Comparison of ENCODE assay signal across 24 cellular contexts in genomic region chr2:220931491-220931890, GRCh38.
"Had no signal": no experiment of that assay in that cellular context is flagged by ENCODE, and none has a peak within 500 bp of the region (broad histone marks: within the 10 kb centered on the region; RNA-seq: fewer than 3 reads in every experiment).

No MANE protein-coding gene starts in this region.

- H3K36me3 Mint-ChIP-seq: activated naive CD8-positive, alpha-beta T cell had no signal

- H3K4me3 Mint-ChIP-seq: activated CD4-positive, alpha-beta memory T cell treated with anti-CD3 and anti-CD28 coated beads for 36 hours; activated CD4-positive, alpha-beta T cell treated with anti-CD3 and anti-CD28 coated beads, Interleukin-2, amount 10 ng/mL, durations not matched to agents 7 days and 5 days; activated naive CD4-positive, alpha-beta T cell treated with anti-CD3 and anti-CD28 coated beads for 36 hours; activated naive CD8-positive, alpha-beta T cell; activated T-helper 17 cell treated with anti-CD3 and anti-CD28 coated beads, Interleukin-2, amount 50 U/mL, for 72 hours; T-helper 1 cell treated with Interleukin-12 subunit alpha and Interleukin-12 subunit beta and Interleukin-4 antibody, amounts not matched to agents 30 μg/mL and 1 μg/mL, for 36 hours had no signal

- ATAC-seq: activated T-helper 17 cell treated with anti-CD3 and anti-CD28 coated beads, Interleukin-2, amount 50 U/mL, for 72 hours had no signal

- DNase-seq: activated CD4-positive, alpha-beta memory T cell treated with anti-CD3 and anti-CD28 coated beads for 36 hours; activated CD4-positive, alpha-beta T cell treated with anti-CD3 and anti-CD28 coated beads, Interleukin-2, amount 10 ng/mL, durations not matched to agents 7 days and 5 days; activated CD4-positive, CD25-positive, alpha-beta regulatory T cell; activated CD8-positive, alpha-beta memory T cell treated with anti-CD3 and anti-CD28 coated beads for 24 hours; activated gamma-delta T cell; activated naive CD4-positive, alpha-beta T cell treated with anti-CD3 and anti-CD28 coated beads for 36 hours; activated T-cell treated with anti-CD3 and anti-CD28 coated beads, Interleukin-2, amount 50 U/mL, for 48 hours; brain microvascular endothelial cell; NCI-H1092 treated with DMSO at 0.1 percent for 48 hours; NCI-H1417 treated with DMSO at 0.1 percent for 48 hours; NCI-H1694 treated with DMSO at 0.1 percent for 48 hours; NCI-H2029 treated with DMSO at 0.1 percent for 48 hours; NCI-H345; NCI-H510A; NCI-H526 treated with DMSO at 0.1 percent for 48 hours; NCI-H82; NK-92 treated with Interleukin-12 subunit alpha and Interleukin-12 subunit beta, amount 100 ng/mL, for 24 hours; Peyer's patch; Right ventricle myocardium superior; SJCRH30; SK-N-SH had no signal

- H3K27me3 Mint-ChIP-seq: activated CD4-positive, alpha-beta T cell treated with anti-CD3 and anti-CD28 coated beads, Interleukin-2, amount 10 ng/mL, durations not matched to agents 7 days and 5 days; activated naive CD8-positive, alpha-beta T cell had no signal

- H3K27ac Mint-ChIP-seq: activated CD4-positive, alpha-beta memory T cell treated with anti-CD3 and anti-CD28 coated beads for 36 hours; activated CD4-positive, alpha-beta T cell treated with anti-CD3 and anti-CD28 coated beads, Interleukin-2, amount 10 ng/mL, durations not matched to agents 7 days and 5 days; activated naive CD4-positive, alpha-beta T cell treated with anti-CD3 and anti-CD28 coated beads for 36 hours; activated naive CD8-positive, alpha-beta T cell; activated T-helper 17 cell treated with anti-CD3 and anti-CD28 coated beads, Interleukin-2, amount 50 U/mL, for 72 hours; T-helper 1 cell treated with Interleukin-12 subunit alpha and Interleukin-12 subunit beta and Interleukin-4 antibody, amounts not matched to agents 30 μg/mL and 1 μg/mL, for 36 hours had no signal
